8 cellular contexts compared by ENCODE assay signal in genomic region chr20:23245553-23246128, GRCh38.
DNase-seq lines count a peak whose midpoint lies in the region; ATAC-seq and TF ChIP-seq lines count a peak whose summit lies in the region.

No MANE protein-coding gene starts in this region.

- intact Hi-C loops in lower lobe of right lung (cut with DNase I), result no loop called here

- no peaks in the 10 kb centered on the region for H3K79me2 ChIP-seq in OCI-LY1 (ENCODE audit: insufficient read depth, low read length)

- H3F3A ChIP-seq in OCI-LY1 (ENCODE audit: insufficient read depth, low read length), result no peaks in the 10 kb centered on the region

- H3K4me3 ChIP-seq in BE2C (ENCODE audit: low read depth, low read length) (no peak overlapping the region), OCI-LY1 (ENCODE audit: low read depth, low read length, poor library complexity, severe bottlenecking) (no peak overlapping the region), coronary artery (no peak overlapping the region), lower lobe of right lung (no peak overlapping the region)

- no peaks in the 10 kb centered on the region for H3K36me3 ChIP-seq in BE2C
- H3K36me3 ChIP-seq in OCI-LY1 (ENCODE audit: insufficient read depth, low read length), result no peaks in the 10 kb centered on the region
- no peaks in the 10 kb centered on the region for H3K36me3 ChIP-seq in lower lobe of right lung

- no peak overlapping the region for H3K4me2 ChIP-seq in OCI-LY1 (ENCODE audit: low read length)

- H3K27me3 ChIP-seq in BE2C (no peaks in the 10 kb centered on the region), OCI-LY1 (ENCODE audit: insufficient read depth, low read length) (peaks cover 8% of the 10 kb centered on the region; the same call in 1 of the 2 replicates), lower lobe of right lung (ENCODE audit: low read depth) (no peaks in the 10 kb centered on the region)

- H3K9me3 ChIP-seq in BE2C, result no peaks in the 10 kb centered on the region; the same call in none of the 2 replicates
- H3K9me3 ChIP-seq in OCI-LY1 (ENCODE audit: low read length), result no peaks in the 10 kb centered on the region
- H3K9me3 ChIP-seq in lower lobe of right lung, result no peaks in the 10 kb centered on the region

- ATAC-seq in GM18870 (IDR thresholded peaks at IDR 0.05; ENCODE audit: unreplicated experiment), result peak; percentile 87
- peak; percentile 92 for ATAC-seq in HG03045 (IDR thresholded peaks at IDR 0.05; ENCODE audit: unreplicated experiment)
- peak; percentile 85 to 86 for ATAC-seq in lower lobe of right lung

- H3K4me1 ChIP-seq in BE2C, result no peaks in the 10 kb centered on the region
- no peaks in the 10 kb centered on the region for H3K4me1 ChIP-seq in OCI-LY1 (ENCODE audit: insufficient read depth, low read length, severe bottlenecking)
- peaks cover 18% of the 10 kb centered on the region for H3K4me1 ChIP-seq in lower lobe of right lung

- no peaks in the 10 kb centered on the region for H3K9me2 ChIP-seq in OCI-LY1 (ENCODE audit: low read depth, low read length)

- H4K20me1 ChIP-seq in OCI-LY1 (ENCODE audit: insufficient read depth, low read length), result no peaks in the 10 kb centered on the region

- no peak for DNase-seq in BE2C
- peak; percentile 73 for DNase-seq in coronary artery (ENCODE audit: low spot score)
- DNase-seq in lower lobe of right lung, result peak; percentile 79
- DNase-seq in activated CD4-positive, CD25-positive, alpha-beta regulatory T cell (lab: John Stamatoyannopoulos, UW), result no peak
- DNase-seq in NCI-H187 treated with DMSO at 0.1 percent for 48 hours (lab: John Stamatoyannopoulos, UW), result no peak

- no peak overlapping the region for H2AFZ ChIP-seq in OCI-LY1 (ENCODE audit: low read length)

- TF ChIP-seq CTCF in BE2C (IDR thresholded peaks at IDR 0.05; ENCODE audit: low read depth, low read length) (0 out of 2 replicates have a peak, but pooled peaks have one; percentile 15), OCI-LY1 (IDR thresholded peaks at IDR 0.05; ENCODE audit: low read length) (peak; percentile 62), coronary artery (IDR thresholded peaks at IDR 0.05) (no peak), lower lobe of right lung (IDR thresholded peaks at IDR 0.05) (peak; percentile 59)

- no peak overlapping the region for H3K9ac ChIP-seq in OCI-LY1 (ENCODE audit: low read length)

- no peak overlapping the region for H3K27ac ChIP-seq in OCI-LY1 (ENCODE audit: low read depth, low read length, poor library complexity, severe bottlenecking)
- peak overlapping the region in 1 of 2 donors; percentile 69 for H3K27ac ChIP-seq in coronary artery
- no peak overlapping the region for H3K27ac ChIP-seq in lower lobe of right lung

Comparison
In these comparisons a context has a peak if more than half of its experiments do, and no peak if none do; other contexts are left out.
1. DNase-seq: peak in coronary artery (single experiment) and lower lobe of right lung (single experiment); none in BE2C (single experiment), activated CD4-positive, CD25-positive, alpha-beta regulatory T cell (0 of 4) and NCI-H187 treated with DMSO at 0.1 percent for 48 hours (single experiment).
2. Peak in every context shown above with its lines, with median percentiles within 50 percentile points of each other: ATAC-seq.